ENCODE assay signal across 8 cellular contexts in the genomic region with DNA sequence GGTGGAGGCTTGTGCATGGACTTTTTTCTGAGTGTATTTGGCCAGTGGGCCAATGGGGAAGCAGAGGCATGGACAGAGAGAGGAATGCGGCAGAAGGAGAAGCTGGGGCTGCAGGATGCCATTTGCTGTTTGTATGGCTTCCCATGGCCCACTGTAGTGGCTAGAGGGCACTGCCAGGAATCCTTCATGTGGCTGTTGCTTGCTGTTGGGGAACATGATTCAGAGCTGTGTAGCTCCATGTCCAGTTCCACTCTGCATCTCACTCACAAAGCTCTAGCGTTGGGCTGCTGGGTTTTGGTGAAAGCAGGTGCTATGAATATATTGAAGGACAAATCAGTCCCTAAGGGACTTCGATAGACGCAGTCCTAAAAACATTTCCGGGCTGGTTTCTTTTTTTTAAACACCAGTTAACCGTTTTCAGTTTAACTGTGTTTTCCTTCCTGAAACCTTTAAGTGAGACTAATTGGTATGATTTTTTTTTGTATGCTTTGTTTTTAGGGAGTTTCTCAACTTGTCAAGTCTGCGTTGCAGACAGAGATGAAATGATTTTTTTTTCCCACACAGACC. TPM values are rescaled to one million over a fixed set of nuclear protein-coding genes. Genes with fewer than 3 reads are reported as not detected.
DNase-seq lines count a peak whose midpoint lies in the region; ATAC-seq, FAIRE-seq and TF ChIP-seq lines count a peak whose summit lies in the region.

No MANE protein-coding gene starts in this region.

- peak overlapping the region; percentile 57; the same call in 1 of the 2 replicates for H4K91ac ChIP-seq in IMR-90 (ENCODE audit: insufficient read depth, low read depth, low read length)

- in situ Hi-C loops in IMR-90 (cut with MboI; ENCODE audit: low sequenced_read_pairs): loop anchor here (5.0 kb wide), 1 partner anchor 52 kb away; no protein-coding TSS in a partner anchor
- in situ Hi-C loops in mammary epithelial cell (cut with MboI; ENCODE audit: low sequenced_read_pairs in 2 of 2): loop anchor here in 1 of 2 donors (5.0 kb wide), 1 partner anchor 72 kb away; a partner anchor contains a TSS

- intact Hi-C loops in IMR-90 (cut with micrococcal nuclease): loop anchor here (5.0 kb wide), 1 partner anchor 37 kb away; no protein-coding TSS in a partner anchor
- intact Hi-C loops in mammary epithelial cell (cut with micrococcal nuclease): no loop called here

- no peak overlapping the region for H2AK9ac ChIP-seq in IMR-90 (replicated peaks; ENCODE audit: low read depth, low read length, poor library complexity)

- H3K23ac ChIP-seq in IMR-90 (ENCODE audit: low read depth, low read length): peak overlapping the region; percentile 45; the same call in 1 of the 2 replicates

- H3K14ac ChIP-seq in IMR-90 (replicated peaks; ENCODE audit: low read depth, low read length): no peak overlapping the region; the same call in 1 of the 2 replicates

- TF ChIP-seq CTCF in IMR-90 (conservative IDR thresholded peaks at IDR 0.05; ENCODE audit: low read depth, low read length) (no peak), mammary epithelial cell (conservative IDR thresholded peaks at IDR 0.05 in 1 of 2, IDR thresholded peaks at IDR 0.05 in 1 of 2; ENCODE audit: extremely low read depth in 1 of 2, insufficient read depth in 1 of 2, low read depth in 1 of 2, low read length in 2 of 2) (no peak)

- no peak overlapping the region for H4K5ac ChIP-seq in IMR-90 (ENCODE audit: low read depth, low read length)

- peak overlapping the region; percentile 26 for H3K4ac ChIP-seq in IMR-90 (ENCODE audit: low read depth, low read length)

- POLR2A ChIA-PET in IMR-90 (lab: Charles Lee; ENCODE audit: unreplicated experiment): interaction anchor here (0.9 kb wide), 1 partner anchor 75 kb away, joined by 3 read pairs; no protein-coding TSS in a partner anchor

- no peak overlapping the region for H3K4me3 ChIP-seq in IMR-90 (ENCODE audit: insufficient read depth, low read depth, low read length)
- H3K4me3 ChIP-seq in mammary epithelial cell (replicated peaks in 1 of 3; ENCODE audit: insufficient read depth in 1 of 3, low read depth in 2 of 3, low read length in 3 of 3): no peak overlapping the region
- peak overlapping the region; percentile 20 for H3K4me3 ChIP-seq in rectal smooth muscle tissue (ENCODE audit: low read length)

- no peak for TF ChIP-seq POLR2A in IMR-90 (IDR thresholded peaks at IDR 0.05; ENCODE audit: low read depth, low read length)

- H3K27ac ChIP-seq in IMR-90 (ENCODE audit: insufficient read depth, low read length) (no peak overlapping the region), mammary epithelial cell (ENCODE audit: insufficient read depth, low read depth, low read length) (no peak overlapping the region), rectal smooth muscle tissue (ENCODE audit: low read depth, low read length) (no peak overlapping the region)

- no peak overlapping the region for H3K56ac ChIP-seq in IMR-90 (ENCODE audit: extremely low read depth, insufficient read depth, low read length)

- H3K9me1 ChIP-seq in IMR-90 (ENCODE audit: insufficient read depth, low read length): peaks cover 27% of the 10 kb centered on the region

- H2BK5ac ChIP-seq in IMR-90 (ENCODE audit: low read depth, low read length, poor library complexity, severe bottlenecking): no peak overlapping the region

- no peak for TF ChIP-seq RAD21 in IMR-90 (IDR thresholded peaks at IDR 0.05; ENCODE audit: low read length)

- dilution Hi-C loops in IMR-90 (cut with HindIII; ENCODE audit: low sequenced_read_pairs, unreplicated experiment): no loop called here
- dilution Hi-C loops in mammary epithelial cell (cut with HindIII; ENCODE audit: low sequenced_read_pairs): no loop called here

- no peaks in the 10 kb centered on the region for H3K79me2 ChIP-seq in mammary epithelial cell (ENCODE audit: insufficient read depth, low read length)

- peaks cover 2% of the 10 kb centered on the region; the same call in 1 of the 2 replicates for H3K36me3 ChIP-seq in IMR-90 (ENCODE audit: control insufficient read depth, insufficient read depth, low read length)
- H3K36me3 ChIP-seq in mammary epithelial cell (ENCODE audit: insufficient read depth, low read length): no peaks in the 10 kb centered on the region
- H3K36me3 ChIP-seq in rectal smooth muscle tissue (ENCODE audit: control insufficient read depth, insufficient read depth, low read length): peaks cover 13% of the 10 kb centered on the region

- H2AFZ ChIP-seq in IMR-90 (replicated peaks; ENCODE audit: low read length, poor library complexity) (peak overlapping the region; percentile 59), mammary epithelial cell (ENCODE audit: low read depth, low read length) (no peak overlapping the region)

- no TSS peak for BruUV-seq in IMR-90 (replicated peaks; lab: Mats Ljungman, UMichigan)
- BruUV-seq in mammary epithelial cell (replicated peaks; lab: Mats Ljungman, UMichigan): no TSS peak

- DNase-seq in Ammon's horn (ENCODE audit: low spot score) (peak; percentile 46), GM19239 (ENCODE audit: insufficient read length, low spot score) (no peak), IMR-90 (no peak), mammary epithelial cell (no peak), glomerular visceral epithelial cell (ENCODE audit: extremely low spot score) (no peak), NCI-H1436 treated with DMSO at 0.1 percent for 48 hours (lab: John Stamatoyannopoulos, UW) (no peak), NCI-H82 (lab: John Stamatoyannopoulos, UW) (no peak)

- H3K4me1 ChIP-seq in IMR-90 (ENCODE audit: control insufficient read depth, insufficient read depth, low read length) (peaks cover 29% of the 10 kb centered on the region), mammary epithelial cell (ENCODE audit: insufficient read depth, low read length) (peaks cover 51% of the 10 kb centered on the region), rectal smooth muscle tissue (ENCODE audit: control insufficient read depth, insufficient read depth, low read length) (peaks cover 57% of the 10 kb centered on the region)

- no peak overlapping the region for H3K9ac ChIP-seq in IMR-90 (ENCODE audit: low read depth, low read length)
- no peak overlapping the region for H3K9ac ChIP-seq in mammary epithelial cell (ENCODE audit: insufficient read depth, low read length)
- no peak overlapping the region for H3K9ac ChIP-seq in rectal smooth muscle tissue (ENCODE audit: low read length)

- H4K8ac ChIP-seq in IMR-90 (ENCODE audit: low read depth in 2 of 2, low read length in 2 of 2): peak overlapping the region in 1 of 2 experiments; percentile 62; a peak in 2 of 4 replicates

- H2AK5ac ChIP-seq in IMR-90 (ENCODE audit: low read depth, low read length): peak overlapping the region; percentile 80

- no peaks in the 10 kb centered on the region for H3K9me3 ChIP-seq in IMR-90 (ENCODE audit: control insufficient read depth, insufficient read depth, low read length)
- H3K9me3 ChIP-seq in mammary epithelial cell (replicated peaks; ENCODE audit: insufficient read depth, low read length): no peaks in the 10 kb centered on the region

- no peaks in the 10 kb centered on the region for H4K20me1 ChIP-seq in IMR-90 (ENCODE audit: insufficient read depth, low read length)
- no peaks in the 10 kb centered on the region for H4K20me1 ChIP-seq in mammary epithelial cell (ENCODE audit: insufficient read depth, low read length)

- H3K4me2 ChIP-seq in IMR-90 (ENCODE audit: low read depth, low read length) (no peak overlapping the region), mammary epithelial cell (ENCODE audit: insufficient read depth, low read depth, low read length) (peak overlapping the region; percentile 18)

- no peak overlapping the region for H2BK15ac ChIP-seq in IMR-90 (ENCODE audit: low read depth, low read length)

- H3K27me3 ChIP-seq in IMR-90 (ENCODE audit: control insufficient read depth, insufficient read depth, low read length) (no peaks in the 10 kb centered on the region), mammary epithelial cell (ENCODE audit: insufficient read depth, low read length) (no peaks in the 10 kb centered on the region), rectal smooth muscle tissue (ENCODE audit: control insufficient read depth, insufficient read depth, low read length) (no peaks in the 10 kb centered on the region)

- peak; percentile 97 for FAIRE-seq in GM19239 (lab: Jason Lieb, UNC)

- WGBS in IMR-90 (ENCODE audit: extremely low coverage in 2 of 2, insufficient read length in 1 of 2), 2 experiments: 100% methylated on average over 1 of the region's 7 CpGs; no CpG with 5 or more reads in 1 of the 2 experiments
- 83% methylated on average over 7 of the region's 7 CpGs for WGBS in mammary epithelial cell (ENCODE audit: low coverage, missing lambda C conversion rate)

- CTCF ChIA-PET in IMR-90 (lab: Yijun Ruan, JAX) (interaction anchor here (0.6 to 0.8 kb wide), 2 partner anchors 70 to 80 kb away, joined by 3 read pairs; a partner anchor contains a TSS), mammary epithelial cell (lab: Charles Lee; ENCODE audit: low non-redundant PET) (interaction anchor here (0.7 kb wide), 1 partner anchor 77 kb away, joined by 3 read pairs; no protein-coding TSS in a partner anchor)

- peak overlapping the region; percentile 33; the same call in 1 of the 2 replicates for H2BK20ac ChIP-seq in IMR-90 (ENCODE audit: low read depth, low read length)

- H3K79me1 ChIP-seq in IMR-90 (ENCODE audit: low read depth in 1 of 2, low read length in 2 of 2): peaks cover 14 to 75% of the 10 kb centered on the region in 2 experiments; a peak in 2 of 4 replicates

- peak overlapping the region; percentile 62; the same call in 1 of the 2 replicates for H2BK120ac ChIP-seq in IMR-90 (ENCODE audit: low read depth, low read length)

- H3K18ac ChIP-seq in IMR-90 (ENCODE audit: low read depth, low read length): no peak overlapping the region

- ATAC-seq in IMR-90 (ENCODE audit: low read depth): no peak

TF ChIP-seq in IMR-90, 13 proteins besides CTCF, POLR2A, EP300 and RAD21 (continues in another document):
- no peak for TF ChIP-seq NFE2L2 (IDR thresholded peaks at IDR 0.05; ENCODE audit: low read depth, low read length)
- no peak for TF ChIP-seq MXI1 (IDR thresholded peaks at IDR 0.05; ENCODE audit: borderline replicate concordance, low read depth, low read length)
- TF ChIP-seq SMC3 (IDR thresholded peaks at IDR 0.05; ENCODE audit: low read depth, low read length): no peak
- no peak for TF ChIP-seq RCOR1 (IDR thresholded peaks at IDR 0.05; ENCODE audit: insufficient replicate concordance, low read length)
- TF ChIP-seq MAFK (IDR thresholded peaks at IDR 0.05; ENCODE audit: low read depth, low read length): no peak
- no peak for TF ChIP-seq CEBPB (IDR thresholded peaks at IDR 0.05; ENCODE audit: low read depth, low read length)

RNA-seq across cellular contexts. Expression of a gene that starts 51.3 kb away (rescaled TPM):
- total RNA-seq in IMR-90 (2012; rRNA removed): 3.6 and 6.1 TPM in 2 replicates
- 6.0 and 7.1 TPM in 2 replicates for polyA plus RNA-seq in IMR-90 (2012; rRNA removed)
- 1.3 and 4.2 TPM in 2 replicates for polyA plus RNA-seq in IMR-90 (2012; cell fraction: cytosol; rRNA removed)
- polyA plus RNA-seq in IMR-90 (2012; cell fraction: nucleus; rRNA removed; ENCODE audit: low replicate concordance): 28.5 and 37.6 TPM in 2 replicates
- 10 to 100 TPM; 11.5 to 13.8 TPM for total RNA-seq in mammary epithelial cell
- 15.5 TPM for polyA plus RNA-seq in mammary epithelial cell
- 69.6 TPM for polyA minus RNA-seq in mammary epithelial cell
